Comparison of ENCODE assay signal across 20 cellular contexts in the genomic region with DNA sequence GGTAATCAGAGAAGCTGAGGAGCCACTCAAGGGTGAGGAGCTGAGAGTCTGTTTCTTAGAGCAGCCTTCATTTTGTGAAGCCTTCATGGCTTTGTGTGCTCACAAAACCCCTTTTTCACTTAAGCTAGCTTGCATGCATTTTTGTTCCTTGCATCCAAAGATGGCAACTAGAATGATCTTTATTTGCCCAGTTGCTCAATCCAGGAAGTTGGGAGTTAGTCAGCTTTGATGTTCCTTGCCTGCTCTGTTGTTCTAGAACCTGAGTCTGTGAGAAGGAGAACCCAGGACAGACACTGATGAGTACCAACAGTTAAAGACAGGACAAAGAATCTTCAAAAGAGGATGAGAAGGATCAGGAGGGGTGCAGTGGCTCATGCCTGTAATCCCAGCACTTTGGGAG.
"Had no signal": no experiment of that assay in that cellular context is flagged by ENCODE, and none has a peak within 500 bp of the region (broad histone marks: within the 10 kb centered on the region; RNA-seq: fewer than 3 reads in every experiment).

No MANE protein-coding gene starts in this region.

- H3K27me3 Mint-ChIP-seq: activated naive CD8-positive, alpha-beta T cell treated with anti-CD3 and anti-CD28 coated beads for 36 hours had no signal

- H3K27ac Mint-ChIP-seq: activated B cell treated with CpG ODN at 0.5 μM for 24 hours; activated CD4-positive, alpha-beta T cell treated with anti-CD3 and anti-CD28 coated beads for 36 hours; activated naive CD8-positive, alpha-beta T cell treated with anti-CD3 and anti-CD28 coated beads for 36 hours; activated T-helper 2 cell treated with anti-CD3 and anti-CD28 coated beads, Interferon-gamma antibody, Interleukin-2, Interleukin-4, amounts not matched to agents 10 μg/mL and 5 μg/mL and 100 μg/mL, durations not matched to agents 14 hours and 24 hours and 36 hours; stimulated activated memory B cell treated with anti-CD40 and anti-IgM and Interleukin-4, amounts not matched to agents 10 μg/mL and 1 μg/mL and 100 μg/mL, for 72 hours; T-helper 17 cell had no signal

- H3K36me3 ChIP-seq: lower lobe of right lung, transverse colon had no signal

- H3K36me3 Mint-ChIP-seq: activated naive CD8-positive, alpha-beta T cell treated with anti-CD3 and anti-CD28 coated beads for 36 hours; naive B cell; stimulated activated memory B cell treated with anti-CD40 and anti-IgM and Interleukin-4, amounts not matched to agents 10 μg/mL and 1 μg/mL and 100 μg/mL, for 72 hours had no signal

- H3K9me3 Mint-ChIP-seq: activated B cell treated with CpG ODN at 0.5 μM for 24 hours; activated naive CD8-positive, alpha-beta T cell treated with anti-CD3 and anti-CD28 coated beads for 36 hours; activated T-cell treated with anti-CD3 and anti-CD28 coated beads, Interleukin-2, amount 50 U/mL, for 4 hours; activated T-helper 2 cell treated with anti-CD3 and anti-CD28 coated beads, Interferon-gamma antibody, Interleukin-2, Interleukin-4, amounts not matched to agents 10 μg/mL and 5 μg/mL and 100 μg/mL, durations not matched to agents 14 hours and 24 hours and 36 hours; naive B cell; stimulated activated memory B cell treated with anti-CD40 and anti-IgM and Interleukin-4, amounts not matched to agents 10 μg/mL and 1 μg/mL and 100 μg/mL, for 72 hours had no signal

- H3K27ac ChIP-seq: body of pancreas, lower lobe of right lung, transverse colon had no signal

- H3K9me3 ChIP-seq: body of pancreas, lower lobe of right lung, transverse colon had no signal

- DNase-seq: activated B cell treated with CpG ODN at 0.5 μM for 24 hours; activated CD4-positive, alpha-beta T cell treated with anti-CD3 and anti-CD28 coated beads for 36 hours; activated CD4-positive, alpha-beta T cell treated with anti-CD3 and anti-CD28 coated beads, Interleukin-2, amount 50 U/mL, for 4 hours; activated CD8-positive, alpha-beta memory T cell treated with anti-CD3 and anti-CD28 coated beads for 24 hours; activated CD8-positive, alpha-beta memory T cell treated with anti-CD3 and anti-CD28 coated beads, Interleukin-2, amount 50 U/mL, for 48 hours; activated naive CD4-positive, alpha-beta T cell; activated naive CD8-positive, alpha-beta T cell treated with anti-CD3 and anti-CD28 coated beads for 36 hours; activated T-cell treated with anti-CD3 and anti-CD28 coated beads, Interleukin-2, amount 50 U/mL, for 4 hours; amygdala; body of pancreas; caudate nucleus; foreskin melanocyte; lower lobe of right lung; naive B cell; nucleus accumbens; small intestine; T-helper 17 cell; transverse colon had no signal

- H3K27me3 ChIP-seq: body of pancreas, transverse colon had no signal

- H3K4me1 ChIP-seq: body of pancreas, lower lobe of right lung, transverse colon had no signal

- H3K4me3 ChIP-seq: body of pancreas, lower lobe of right lung, transverse colon had no signal

- H3K4me3 Mint-ChIP-seq: activated B cell treated with CpG ODN at 0.5 μM for 24 hours; activated CD4-positive, alpha-beta T cell treated with anti-CD3 and anti-CD28 coated beads for 36 hours; activated naive CD8-positive, alpha-beta T cell treated with anti-CD3 and anti-CD28 coated beads for 36 hours; activated T-cell treated with anti-CD3 and anti-CD28 coated beads, Interleukin-2, amount 50 U/mL, for 4 hours; naive B cell; stimulated activated memory B cell treated with anti-CD40 and anti-IgM and Interleukin-4, amounts not matched to agents 10 μg/mL and 1 μg/mL and 100 μg/mL, for 72 hours; T-helper 17 cell had no signal

- H3K4me1 Mint-ChIP-seq: activated B cell treated with CpG ODN at 0.5 μM for 24 hours; activated CD4-positive, alpha-beta T cell treated with anti-CD3 and anti-CD28 coated beads for 36 hours; activated naive CD8-positive, alpha-beta T cell treated with anti-CD3 and anti-CD28 coated beads for 36 hours; naive B cell; stimulated activated memory B cell treated with anti-CD40 and anti-IgM and Interleukin-4, amounts not matched to agents 10 μg/mL and 1 μg/mL and 100 μg/mL, for 72 hours; T-helper 17 cell had no signal
